Comparison of ENCODE assay signal across 8 cellular contexts in the genomic region with DNA sequence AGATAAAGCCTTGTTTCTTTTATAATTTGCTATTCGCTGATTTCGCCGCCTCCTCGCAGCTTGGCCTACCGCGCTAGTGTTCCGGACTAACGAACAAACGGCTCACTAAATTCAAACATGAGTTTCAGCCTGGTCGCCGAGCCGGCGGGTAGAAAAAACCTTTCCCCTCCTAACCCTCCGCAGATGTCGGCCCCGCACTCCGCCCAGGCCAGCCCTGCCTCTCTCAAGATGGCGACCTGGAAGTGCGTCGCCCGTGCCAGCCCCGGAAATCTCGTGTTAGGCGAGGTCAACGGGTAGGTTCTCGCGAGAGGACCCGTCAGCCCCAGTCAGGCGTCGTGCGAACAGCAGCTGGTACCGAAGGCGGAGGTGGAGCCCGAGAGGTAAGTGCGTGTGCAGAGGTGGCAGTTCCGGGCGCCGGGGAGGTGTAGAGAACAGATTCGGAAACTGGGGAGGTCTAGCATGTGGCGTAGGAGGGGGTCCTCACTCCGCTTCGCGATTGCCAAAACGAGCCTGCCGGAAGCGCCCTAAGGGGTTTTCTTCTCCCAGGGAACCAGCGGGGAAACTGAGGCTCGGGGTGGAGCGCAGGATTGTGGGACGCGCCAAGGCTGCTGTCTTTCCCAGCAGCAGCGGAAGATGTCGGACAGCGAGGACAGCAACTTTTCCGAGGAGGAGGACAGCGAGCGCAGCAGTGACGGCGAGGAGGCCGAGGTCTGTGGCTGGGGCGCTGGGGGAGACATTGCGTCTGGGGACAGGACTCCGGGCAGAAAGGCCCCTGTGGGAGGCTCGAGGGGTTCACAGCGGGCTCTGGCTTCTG. TPM values are rescaled to one million over a fixed set of nuclear protein-coding genes. Genes with fewer than 3 reads are reported as not detected.
A peak's percentile ranks its signal among the peaks of the same experiment; 100 is the strongest.
DNase-seq lines count a peak whose midpoint lies in the region; ATAC-seq and TF ChIP-seq lines count a peak whose summit lies in the region.

A gene (plus strand): TSS at position 325 of the 814 bp plus-strand sequence. CDS start 309 bp downstream, at position 634.

- H3K27ac ChIP-seq in KMS-11, result peak within 1 kb of the TSS; percentile 75
- H3K27ac ChIP-seq in Peyer's patch, result peak within 1 kb of the TSS; percentile 86 to 95 (median 90)
- H3K27ac ChIP-seq in esophagus muscularis mucosa (replicated peaks in 1 of 4), result peak within 1 kb of the TSS; percentile 91 to 96 (median 94)

- WGBS in esophagus muscularis mucosa, result under 1% methylated on average over 40 of the region's 65 CpGs

- H2AFZ ChIP-seq in KMS-11 (ENCODE audit: low read depth), result peak within 1 kb of the TSS; percentile 66

- DNase-seq in DMS53 (lab: John Stamatoyannopoulos, UW) (peak; percentile 100), Peyer's patch (peak; percentile 98 to 99 (median 98)), esophagus muscularis mucosa (ENCODE audit: extremely low spot score) (peak; percentile 99), myocyte (ENCODE audit: low read depth) (peak; percentile 97)
- peak; percentile 97 to 98 for DNase-seq in activated T-cell treated with anti-CD3 and anti-CD28 coated beads, Interleukin-2, amount 50 U/mL, for 48 hours
- peak; percentile 92 to 98 for DNase-seq in stimulated activated CD8-positive, alpha-beta memory T cell treated with anti-CD3 and anti-CD28 coated beads, Interleukin-7, amount 100 ng/mL, for 48 hours (ENCODE audit: extremely low read depth in 1 of 2, low read depth in 1 of 2)

- peak; percentile 88 to 96 for TF ChIP-seq POLR2A in Peyer's patch (IDR thresholded peaks at IDR 0.05)
- peak; percentile 89 for TF ChIP-seq POLR2A in esophagus muscularis mucosa (IDR thresholded peaks at IDR 0.05; ENCODE audit: low read depth)

- H3K9ac ChIP-seq in KMS-11, result peak within 1 kb of the TSS; percentile 73

- H3K9me3 ChIP-seq in Peyer's patch, result no peaks in the 10 kb centered on the region
- no peaks in the 10 kb centered on the region for H3K9me3 ChIP-seq in esophagus muscularis mucosa

- H3K79me2 ChIP-seq in KMS-11 (ENCODE audit: insufficient read depth, low read depth), result peaks cover 56% of the 10 kb centered on the region

- intact Hi-C loops in esophagus muscularis mucosa (cut with DNase I), result loop anchor here (2.0 to 5.0 kb wide), 2 partner anchors 33 to 87 kb away; a partner anchor contains a TSS

- H3K36me3 ChIP-seq in KMS-11 (ENCODE audit: insufficient read depth) (no peaks in the 10 kb centered on the region), Peyer's patch (no peaks in the 10 kb centered on the region), esophagus muscularis mucosa (peaks cover 0 to 23% (median 8%) of the 10 kb centered on the region in 4 donors)

- no peak for TF ChIP-seq CTCF in KMS-11 (conservative IDR thresholded peaks at IDR 0.05; ENCODE audit: low read depth, low read length)
- TF ChIP-seq CTCF in Peyer's patch (IDR thresholded peaks at IDR 0.05), result peak in 1 of 6 experiments; percentile 6
- no peak for TF ChIP-seq CTCF in esophagus muscularis mucosa (IDR thresholded peaks at IDR 0.05)

- ATAC-seq in GM21737 (IDR thresholded peaks at IDR 0.05; ENCODE audit: unreplicated experiment), result peak; percentile 77

- H3K4me3 ChIP-seq in KMS-11 (IDR thresholded peaks at IDR 0.05; ENCODE audit: insufficient read depth, low read depth, low read length) (no peak within 1 kb of the TSS), Peyer's patch (peak within 1 kb of the TSS; percentile 86 to 95 (median 90)), esophagus muscularis mucosa (peak within 1 kb of the TSS; percentile 73 to 96 (median 90))

- H3K4me1 ChIP-seq in KMS-11 (ENCODE audit: low read depth, poor library complexity, severe bottlenecking) (peaks cover 36% of the 10 kb centered on the region), Peyer's patch (peaks cover 0 to 41% (median 21%) of the 10 kb centered on the region in 4 donors), esophagus muscularis mucosa (peaks cover 43 to 63% (median 60%) of the 10 kb centered on the region in 4 donors)

- no peaks in the 10 kb centered on the region; the same call in none of the 2 replicates for H4K20me1 ChIP-seq in KMS-11 (ENCODE audit: insufficient read depth)

- TF ChIP-seq EP300 in esophagus muscularis mucosa (IDR thresholded peaks at IDR 0.05), result no peak

- H3K4me2 ChIP-seq in KMS-11, result peak within 1 kb of the TSS; percentile 84

- H3K27me3 ChIP-seq in KMS-11 (ENCODE audit: insufficient read depth, low read depth) (no peaks in the 10 kb centered on the region), Peyer's patch (no peaks in the 10 kb centered on the region), esophagus muscularis mucosa (no peaks in the 10 kb centered on the region)

RNA-seq across cellular contexts. Expression of the gene that starts here (rescaled TPM):
- total RNA-seq in Peyer's patch (100 to 1,000 TPM in 3 of 4 donors, 10 to 100 TPM in 1; 98.4 to 173 (median 160) TPM), esophagus muscularis mucosa (100 to 1,000 TPM in 1 of 4 donors, 10 to 100 TPM in 3; 87.6 to 101 (median 91.5) TPM), myocyte (107 and 124 TPM in 2 replicates)
- 148 TPM for polyA plus RNA-seq in myocyte (2012)
